In genomic region chr19:54188224-54188871, GRCh38 we compare ENCODE assay signal across 6 cellular contexts. TPM values are rescaled to one million over a fixed set of nuclear protein-coding genes. Genes with fewer than 3 reads are reported as not detected.
DNase-seq lines count a peak whose midpoint lies in the region; ATAC-seq and TF ChIP-seq lines count a peak whose summit lies in the region.

No MANE protein-coding gene starts in this region.

- peaks cover 9% of the 10 kb centered on the region for H3K36me3 Mint-ChIP-seq in activated T-cell treated with anti-CD3 and anti-CD28 coated beads, Interleukin-2, amount 50 U/mL, for 4 hours (ENCODE audit: insufficient read depth)

- intact Hi-C loops in left lung (cut with DNase I): no loop called here

- peak overlapping the region; percentile 87 for H3K4me3 Mint-ChIP-seq in activated T-cell treated with anti-CD3 and anti-CD28 coated beads, Interleukin-2, amount 50 U/mL, for 4 hours

- TF ChIP-seq CTCF in left lung (IDR thresholded peaks at IDR 0.05): no peak

- H3K9me3 Mint-ChIP-seq in activated T-cell treated with anti-CD3 and anti-CD28 coated beads, Interleukin-2, amount 50 U/mL, for 4 hours: no peaks in the 10 kb centered on the region

- peak overlapping the region; percentile 84 for H3K4me3 ChIP-seq in MG63
- peak overlapping the region; percentile 52 to 95 for H3K4me3 ChIP-seq in left lung
- peak overlapping the region; percentile 55 for H3K4me3 ChIP-seq in urinary bladder (ENCODE audit: low read depth, low read length)

- WGBS in urinary bladder: 22% methylated on average over 12 of the region's 12 CpGs

- H3K27ac ChIP-seq in left lung: peak overlapping the region; percentile 99
- H3K27ac ChIP-seq in urinary bladder (ENCODE audit: low read depth): no peak overlapping the region

- DNase-seq in MG63 (no peak), left lung (peak in 1 of 2 donors; percentile 63), COLO668 (lab: John Stamatoyannopoulos, UW; ENCODE audit: unreplicated experiment) (no peak), cortex of kidney (lab: John Stamatoyannopoulos, UW) (no peak)
- peak; percentile 59 for DNase-seq in activated T-cell treated with anti-CD3 and anti-CD28 coated beads, Interleukin-2, amount 50 U/mL, for 4 hours

- ATAC-seq in activated T-cell treated with anti-CD3 and anti-CD28 coated beads, Interleukin-2, amount 50 U/mL, for 4 hours: no peak
- ATAC-seq in left lung: no peak

- H3K27me3 ChIP-seq in MG63: no peaks in the 10 kb centered on the region
- H3K27me3 ChIP-seq in left lung: no peaks in the 10 kb centered on the region

- peaks cover 15% of the 10 kb centered on the region for H3K36me3 ChIP-seq in MG63
- peaks cover 0 to 36% of the 10 kb centered on the region in 2 donors for H3K36me3 ChIP-seq in left lung
- H3K36me3 ChIP-seq in urinary bladder (ENCODE audit: insufficient read depth): no peaks in the 10 kb centered on the region

- no peaks in the 10 kb centered on the region for H3K27me3 Mint-ChIP-seq in activated T-cell treated with anti-CD3 and anti-CD28 coated beads, Interleukin-2, amount 50 U/mL, for 4 hours (ENCODE audit: low read depth)

- peaks cover 37% of the 10 kb centered on the region for H3K4me1 Mint-ChIP-seq in activated T-cell treated with anti-CD3 and anti-CD28 coated beads, Interleukin-2, amount 50 U/mL, for 4 hours (ENCODE audit: low read depth)

- H3K4me1 ChIP-seq in left lung (peaks cover 11 to 38% of the 10 kb centered on the region in 2 donors), urinary bladder (ENCODE audit: insufficient read depth) (no peaks in the 10 kb centered on the region)

- no peaks in the 10 kb centered on the region for H3K9me3 ChIP-seq in MG63
- H3K9me3 ChIP-seq in left lung: no peaks in the 10 kb centered on the region

RNA-seq across cellular contexts. Expression of gene MBOAT7, which starts 1.0 kb away (rescaled TPM):
- 15.7 and 43.2 TPM in 2 replicates for total RNA-seq in MG63 (2014; rRNA removed; shearing (Covaris generic); ENCODE audit: low replicate concordance)
- total RNA-seq in activated T-cell treated with anti-CD3 and anti-CD28 coated beads, Interleukin-2, amount 50 U/mL, for 4 hours: 100 to 1,000 TPM in 2 of 3 donors, 10 to 100 TPM in 1; 96.3 to 122 (median 108) TPM
- 100 to 1,000 TPM in 1 of 2 donors, 10 to 100 TPM in 1; 98.5 to 102 TPM for total RNA-seq in left lung
- 22.9 TPM for total RNA-seq in urinary bladder
- polyA plus RNA-seq in urinary bladder: 69.7 TPM

RNA-seq across cellular contexts. Expression of gene TSEN34, which starts 2.8 kb away (rescaled TPM):
- total RNA-seq in MG63 (2014; rRNA removed; shearing (Covaris generic); ENCODE audit: low replicate concordance): 68.7 and 103 TPM in 2 replicates
- 10 to 100 TPM; 22.7 to 29.1 (median 25.9) TPM for total RNA-seq in activated T-cell treated with anti-CD3 and anti-CD28 coated beads, Interleukin-2, amount 50 U/mL, for 4 hours
- total RNA-seq in left lung (10 to 100 TPM; 32.2 to 34.4 TPM), urinary bladder (31.1 TPM)
- polyA plus RNA-seq in urinary bladder: 81.4 TPM

RNA-seq across cellular contexts. Expression of gene RPS9, which starts 12.3 kb away (rescaled TPM):
- total RNA-seq in MG63 (2014; rRNA removed; shearing (Covaris generic); ENCODE audit: low replicate concordance): 3,013 and 3,637 TPM in 2 replicates
- total RNA-seq in activated T-cell treated with anti-CD3 and anti-CD28 coated beads, Interleukin-2, amount 50 U/mL, for 4 hours: 1,000 to 10,000 TPM; 2,430 to 2,508 (median 2,489) TPM
- 1,000 to 10,000 TPM; 1,023 to 1,099 TPM for total RNA-seq in left lung
- total RNA-seq in urinary bladder: 2,561 TPM
- polyA plus RNA-seq in urinary bladder: 3,100 TPM

RNA-seq across cellular contexts. Expression of gene TMC4, which starts 15.4 kb away (rescaled TPM):
- not detected in 2 replicates for total RNA-seq in MG63 (2014; rRNA removed; shearing (Covaris generic); ENCODE audit: low replicate concordance)
- under 1 TPM; 0.63 to 0.98 (median 0.79) TPM for total RNA-seq in activated T-cell treated with anti-CD3 and anti-CD28 coated beads, Interleukin-2, amount 50 U/mL, for 4 hours
- 10 to 100 TPM; 45.3 to 74.0 TPM for total RNA-seq in left lung
- 15.4 TPM for total RNA-seq in urinary bladder
- 16.0 TPM for polyA plus RNA-seq in urinary bladder

RNA-seq across cellular contexts. Expression of gene LENG1, which starts 28.8 kb away (rescaled TPM):
- 11.1 and 18.2 TPM in 2 replicates for total RNA-seq in MG63 (2014; rRNA removed; shearing (Covaris generic); ENCODE audit: low replicate concordance)
- 1 to 10 TPM; 5.6 to 9.7 (median 9.2) TPM for total RNA-seq in activated T-cell treated with anti-CD3 and anti-CD28 coated beads, Interleukin-2, amount 50 U/mL, for 4 hours
- total RNA-seq in left lung (1 to 10 TPM; 5.4 to 6.5 TPM), urinary bladder (3.8 TPM)
- 14.0 TPM for polyA plus RNA-seq in urinary bladder
